Comparison of ENCODE assay signal across 2 cellular contexts in the genomic region with DNA sequence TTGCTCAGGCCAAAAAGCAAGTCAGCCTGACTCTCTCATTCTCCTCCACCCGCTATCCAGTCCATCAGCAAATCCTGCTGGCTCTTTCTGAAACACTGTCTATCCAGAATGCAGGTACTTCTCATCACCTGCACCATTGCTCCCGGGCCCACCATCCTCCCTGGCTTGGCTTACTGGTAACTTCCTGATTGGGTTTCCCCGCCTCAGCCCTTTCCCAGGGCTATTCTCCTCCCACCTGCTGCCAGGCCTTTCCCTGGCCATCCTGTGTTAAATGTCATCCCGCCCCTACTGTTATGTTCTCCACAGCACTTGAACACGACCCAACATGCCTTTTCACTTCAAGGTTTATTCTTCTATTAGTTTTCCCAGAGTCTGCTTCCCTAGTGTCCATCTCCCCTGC.
TF ChIP-seq lines count a peak whose summit lies in the region.

No MANE protein-coding gene starts in this region.

TF ChIP-seq in H1, 55 proteins besides CTCF, POLR2A, EP300 and RAD21 (continued from another document):
- TF ChIP-seq, protein P1, sequence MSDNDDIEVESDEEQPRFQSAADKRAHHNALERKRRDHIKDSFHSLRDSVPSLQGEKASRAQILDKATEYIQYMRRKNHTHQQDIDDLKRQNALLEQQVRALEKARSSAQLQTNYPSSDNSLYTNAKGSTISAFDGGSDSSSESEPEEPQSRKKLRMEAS (IDR thresholded peaks at IDR 0.05): no peak
- no peak for TF ChIP-seq TEAD4 (IDR thresholded peaks at IDR 0.05; ENCODE audit: low read depth, low read length)
- no peak for TF ChIP-seq CBX5 (IDR thresholded peaks at IDR 0.05; ENCODE audit: low read depth, low read length)
- TF ChIP-seq TAF1 (IDR thresholded peaks at IDR 0.05; ENCODE audit: low read depth, low read length): no peak
TF ChIP-seq in H1: peak in this region for 0.

TF ChIP-seq in SK-N-SH, 30 proteins besides CTCF, POLR2A, EP300 and RAD21 (continued from another document):
- TF ChIP-seq, protein P2, sequence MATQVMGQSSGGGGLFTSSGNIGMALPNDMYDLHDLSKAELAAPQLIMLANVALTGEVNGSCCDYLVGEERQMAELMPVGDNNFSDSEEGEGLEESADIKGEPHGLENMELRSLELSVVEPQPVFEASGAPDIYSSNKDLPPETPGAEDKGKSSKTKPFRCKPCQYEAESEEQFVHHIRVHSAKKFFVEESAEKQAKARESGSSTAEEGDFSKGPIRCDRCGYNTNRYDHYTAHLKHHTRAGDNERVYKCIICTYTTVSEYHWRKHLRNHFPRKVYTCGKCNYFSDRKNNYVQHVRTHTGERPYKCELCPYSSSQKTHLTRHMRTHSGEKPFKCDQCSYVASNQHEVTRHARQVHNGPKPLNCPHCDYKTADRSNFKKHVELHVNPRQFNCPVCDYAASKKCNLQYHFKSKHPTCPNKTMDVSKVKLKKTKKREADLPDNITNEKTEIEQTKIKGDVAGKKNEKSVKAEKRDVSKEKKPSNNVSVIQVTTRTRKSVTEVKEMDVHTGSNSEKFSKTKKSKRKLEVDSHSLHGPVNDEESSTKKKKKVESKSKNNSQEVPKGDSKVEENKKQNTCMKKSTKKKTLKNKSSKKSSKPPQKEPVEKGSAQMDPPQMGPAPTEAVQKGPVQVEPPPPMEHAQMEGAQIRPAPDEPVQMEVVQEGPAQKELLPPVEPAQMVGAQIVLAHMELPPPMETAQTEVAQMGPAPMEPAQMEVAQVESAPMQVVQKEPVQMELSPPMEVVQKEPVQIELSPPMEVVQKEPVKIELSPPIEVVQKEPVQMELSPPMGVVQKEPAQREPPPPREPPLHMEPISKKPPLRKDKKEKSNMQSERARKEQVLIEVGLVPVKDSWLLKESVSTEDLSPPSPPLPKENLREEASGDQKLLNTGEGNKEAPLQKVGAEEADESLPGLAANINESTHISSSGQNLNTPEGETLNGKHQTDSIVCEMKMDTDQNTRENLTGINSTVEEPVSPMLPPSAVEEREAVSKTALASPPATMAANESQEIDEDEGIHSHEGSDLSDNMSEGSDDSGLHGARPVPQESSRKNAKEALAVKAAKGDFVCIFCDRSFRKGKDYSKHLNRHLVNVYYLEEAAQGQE (IDR thresholded peaks at IDR 0.05; ENCODE audit: low read depth, low read length): no peak
